Comparison of ENCODE assay signal across 23 cellular contexts in the genomic region with DNA sequence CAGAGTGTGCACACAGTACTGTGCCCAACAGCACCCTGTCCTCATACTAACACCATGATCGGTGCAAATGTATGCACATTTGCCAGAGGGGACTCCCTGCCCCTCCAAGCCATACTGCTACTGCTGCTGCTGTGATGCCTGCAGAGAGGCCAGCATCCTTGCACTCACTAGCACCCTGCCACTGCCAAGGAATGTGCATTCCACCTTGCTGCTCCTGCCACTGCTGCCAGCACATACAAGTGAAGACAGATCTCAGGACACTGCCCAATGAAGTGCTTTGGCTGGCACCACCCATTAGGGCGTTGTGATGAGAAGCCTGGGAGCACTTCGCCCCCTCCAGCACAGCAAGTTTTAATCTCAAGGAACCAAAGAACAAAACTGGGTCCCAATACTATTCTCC.
"Had no signal": no experiment of that assay in that cellular context is flagged by ENCODE, and none has a peak within 500 bp of the region (broad histone marks: within the 10 kb centered on the region; RNA-seq: fewer than 3 reads in every experiment).

No MANE protein-coding gene starts in this region.

- H3K27me3 ChIP-seq: MG63, SJCRH30 had no signal

- H3K27ac ChIP-seq: SJCRH30 had no signal

- H3K9me3 ChIP-seq: MG63, SJCRH30 had no signal

- H3K4me3 ChIP-seq: MG63, SJCRH30 had no signal

- H3K4me1 ChIP-seq: SJCRH30 had no signal

- H3K36me3 ChIP-seq: MG63, SJCRH30 had no signal

- ATAC-seq: HepG2, SK-N-SH treated with all-trans-retinoic acid at 6 μM for 48 hours had no signal

- DNase-seq: IMR-90, Karpas-422, KG1, MG63, NCI-H1092, NCI-H1105 treated with DMSO at 0.1 percent for 48 hours, NCI-H1417 treated with DMSO at 0.1 percent for 48 hours, NCI-H146, NCI-H187, NCI-H2029, NCI-H2081 treated with DMSO at 0.1 percent for 48 hours, NCI-H2171, NCI-H226, NCI-H446, NCI-H510A, NCI-H524 treated with DMSO at 0.1 percent for 48 hours, NCI-H69, NCI-H774, RPMI8226, SHP77 treated with DMSO at 0.1 percent for 48 hours, SJCRH30 had no signal
